Comparison of ENCODE assay signal across 17 cellular contexts in the genomic region with DNA sequence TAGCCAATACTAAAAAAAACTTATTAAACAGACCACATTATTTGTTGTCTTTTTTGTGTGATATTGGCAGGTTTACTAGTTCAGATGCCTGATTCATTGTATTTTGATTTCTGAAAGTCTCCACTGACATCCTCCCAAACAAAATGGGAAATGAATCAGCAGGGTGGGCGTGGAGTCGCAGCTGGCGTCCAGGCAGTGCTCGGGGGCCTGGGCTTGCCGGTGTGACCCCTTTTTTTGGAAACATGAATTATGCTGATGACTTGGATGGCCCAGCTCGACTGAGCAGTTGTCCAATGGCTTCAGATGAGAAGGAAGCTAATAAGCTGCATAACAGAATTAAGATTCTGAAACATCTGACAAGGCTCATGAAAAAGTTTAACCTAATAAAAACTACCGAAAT. TPM values are rescaled to one million over a fixed set of nuclear protein-coding genes. Genes with fewer than 3 reads are reported as not detected.
"Had no signal": no experiment of that assay in that cellular context is flagged by ENCODE, and none has a peak within 500 bp of the region (broad histone marks: within the 10 kb centered on the region; RNA-seq: fewer than 3 reads in every experiment).

No MANE protein-coding gene starts in this region.

- H3K36me3 ChIP-seq: breast epithelium, esophagus squamous epithelium, left lung, neural progenitor cell, tibial nerve had no signal

- H3K9ac ChIP-seq: neural progenitor cell, parathyroid adenoma had no signal

- DNase-seq: activated CD4-positive, alpha-beta T cell treated with anti-CD3 and anti-CD28 coated beads for 48 hours; activated naive CD4-positive, alpha-beta T cell; esophagus squamous epithelium; foreskin melanocyte; head of caudate nucleus; islet precursor cell; stimulated activated CD4-positive, alpha-beta T cell treated with anti-CD3 and anti-CD28 coated beads, Interleukin-1b, Interleukin-23, amount 100 ng/mL, for 48 hours; T-cell; T1000 had no signal

- H3K4me1 ChIP-seq: parathyroid adenoma had no signal

- H3K79me2 ChIP-seq: parathyroid adenoma had no signal

- H3K4me3 ChIP-seq: breast epithelium, esophagus squamous epithelium, left lung, neural progenitor cell, tibial nerve had no signal

- H3K27ac ChIP-seq: esophagus squamous epithelium, left lung, neural progenitor cell, parathyroid adenoma, tibial nerve had no signal

- H3K9me3 ChIP-seq: breast epithelium, esophagus squamous epithelium, left lung, tibial nerve had no signal

- H3K4me3 Mint-ChIP-seq: activated T-helper 1 cell treated with anti-CD3 and anti-CD28 coated beads, Interleukin-12 subunit alpha, Interleukin-12 subunit beta, Interleukin-2, Interleukin-4 antibody, amounts not matched to agents 30 ng/mL and 10 ng/mL and 1 ng/mL, durations not matched to agents 14 hours and 24 hours and 36 hours; memory B cell; stimulated activated memory B cell treated with anti-CD40 and anti-IgM and Interleukin-4, amounts not matched to agents 10 μg/mL and 1 μg/mL and 100 μg/mL, for 72 hours had no signal

- H3K4me2 ChIP-seq: neural progenitor cell had no signal

- H3K36me3 Mint-ChIP-seq: neural progenitor cell; stimulated activated memory B cell treated with anti-CD40 and anti-IgM and Interleukin-4, amounts not matched to agents 10 μg/mL and 1 μg/mL and 100 μg/mL, for 72 hours; T-cell had no signal

- H3K27ac Mint-ChIP-seq: activated T-helper 1 cell treated with anti-CD3 and anti-CD28 coated beads, Interleukin-12 subunit alpha, Interleukin-12 subunit beta, Interleukin-2, Interleukin-4 antibody, amounts not matched to agents 30 ng/mL and 10 ng/mL and 1 ng/mL, durations not matched to agents 14 hours and 24 hours and 36 hours; memory B cell; neural progenitor cell; stimulated activated memory B cell treated with anti-CD40 and anti-IgM and Interleukin-4, amounts not matched to agents 10 μg/mL and 1 μg/mL and 100 μg/mL, for 72 hours; T-cell had no signal

- ATAC-seq: left lung; stimulated activated memory B cell treated with anti-CD40 and anti-IgM and Interleukin-4, amounts not matched to agents 10 μg/mL and 1 μg/mL and 100 μg/mL, for 72 hours; T-cell had no signal

- H3K9me3 Mint-ChIP-seq: activated T-helper 1 cell treated with anti-CD3 and anti-CD28 coated beads, Interleukin-12 subunit alpha, Interleukin-12 subunit beta, Interleukin-2, Interleukin-4 antibody, amounts not matched to agents 30 ng/mL and 10 ng/mL and 1 ng/mL, durations not matched to agents 14 hours and 24 hours and 36 hours; memory B cell; neural progenitor cell; stimulated activated memory B cell treated with anti-CD40 and anti-IgM and Interleukin-4, amounts not matched to agents 10 μg/mL and 1 μg/mL and 100 μg/mL, for 72 hours; T-cell had no signal

- H2AFZ ChIP-seq: neural progenitor cell, parathyroid adenoma had no signal

RNA-seq across cellular contexts. Expression of a gene that starts 1.7 kb away (rescaled TPM):
- total RNA-seq: activated T-helper 1 cell treated with anti-CD3 and anti-CD28 coated beads, Interleukin-12 subunit alpha, Interleukin-12 subunit beta, Interleukin-2, Interleukin-4 antibody, amounts not matched to agents 30 ng/mL and 10 ng/mL and 1 ng/mL, durations not matched to agents 14 hours and 24 hours and 36 hours; T-cell had no signal
